In genomic region chr14:64762044-64763034, GRCh38 we compare ENCODE assay signal across 9 cellular contexts. TPM values are rescaled to one million over a fixed set of nuclear protein-coding genes. Genes with fewer than 3 reads are reported as not detected.
DNase-seq lines count a peak whose midpoint lies in the region; ATAC-seq, FAIRE-seq and TF ChIP-seq lines count a peak whose summit lies in the region.
"Had no signal": no experiment of that assay in that cellular context is flagged by ENCODE, and none has a peak within 500 bp of the region (broad histone marks: within the 10 kb centered on the region; RNA-seq: fewer than 3 reads in every experiment).

No MANE protein-coding gene starts in this region.

- H3K4me3 ChIP-seq in colonic mucosa (no peak overlapping the region), liver (ENCODE audit: low read depth in 1 of 3, low read length in 3 of 3) (no peak overlapping the region)

- no peaks in the 10 kb centered on the region for H3K9me3 Mint-ChIP-seq in stimulated activated naive B cell treated with anti-CD40 and anti-IgM and Interleukin-4, amounts not matched to agents 10 μg/mL and 1 μg/mL and 100 μg/mL, for 72 hours

- H3K27me3 Mint-ChIP-seq in T-helper 17 cell, result peaks cover 10% of the 10 kb centered on the region
- peaks cover 42 to 50% of the 10 kb centered on the region in 2 donors for H3K27me3 Mint-ChIP-seq in stimulated activated naive B cell treated with anti-CD40 and anti-IgM and Interleukin-4, amounts not matched to agents 10 μg/mL and 1 μg/mL and 100 μg/mL, for 72 hours

- ATAC-seq in T-helper 17 cell, result peak; percentile 51
- ATAC-seq in stimulated activated naive B cell treated with anti-CD40 and anti-IgM and Interleukin-4, amounts not matched to agents 10 μg/mL and 1 μg/mL and 100 μg/mL, for 72 hours (replicated peaks), result no peak
- ATAC-seq in HG02970 (IDR thresholded peaks at IDR 0.05; ENCODE audit: low FRiP score, unreplicated experiment), result no peak

- peaks cover 22% of the 10 kb centered on the region for H3K4me1 ChIP-seq in colonic mucosa
- peaks cover 0 to 9% (median 3%) of the 10 kb centered on the region in 4 donors for H3K4me1 ChIP-seq in liver (ENCODE audit: control insufficient read depth in 4 of 4, insufficient read depth in 4 of 4, low read length in 3 of 4)

- H3K27ac Mint-ChIP-seq in T-helper 17 cell, result peak overlapping the region; percentile 99
- H3K27ac Mint-ChIP-seq in stimulated activated naive B cell treated with anti-CD40 and anti-IgM and Interleukin-4, amounts not matched to agents 10 μg/mL and 1 μg/mL and 100 μg/mL, for 72 hours, result no peak overlapping the region

- no peaks in the 10 kb centered on the region for H3K36me3 ChIP-seq in colonic mucosa
- H3K36me3 ChIP-seq in liver (ENCODE audit: control insufficient read depth in 4 of 4, insufficient read depth in 3 of 4, low read depth in 1 of 4, low read length in 3 of 4), result no peaks in the 10 kb centered on the region

- H3K9me3 ChIP-seq in T-helper 17 cell (ENCODE audit: control insufficient read depth, low read length, poor library complexity, severe bottlenecking) (no peaks in the 10 kb centered on the region), colonic mucosa (no peaks in the 10 kb centered on the region), liver (ENCODE audit: control insufficient read depth in 4 of 4, low read length in 3 of 4) (no peaks in the 10 kb centered on the region)

- intact Hi-C loops in colonic mucosa (cut with DNase I), result loop anchor here (2.0 kb wide), 1 partner anchor 90 kb away; no protein-coding TSS in a partner anchor

- H3K27ac ChIP-seq in colonic mucosa, result peak overlapping the region; percentile 37
- peak overlapping the region in 1 of 2 donors; percentile 16 for H3K27ac ChIP-seq in liver (ENCODE audit: low read depth in 1 of 2, low read length in 2 of 2)
- H3K27ac ChIP-seq: HL-60 had no signal

- no peak for TF ChIP-seq CTCF in D721Med (IDR thresholded peaks at IDR 0.05; ENCODE audit: insufficient read depth, missing control alignments)
- TF ChIP-seq CTCF in colonic mucosa (IDR thresholded peaks at IDR 0.05), result no peak
- TF ChIP-seq CTCF in liver (IDR thresholded peaks at IDR 0.05; ENCODE audit: low read depth, low read length, missing input control), result no peak

- no peak for TF ChIP-seq RAD21 in liver (IDR thresholded peaks at IDR 0.05)

- peaks cover 77% of the 10 kb centered on the region for H3K4me1 Mint-ChIP-seq in T-helper 17 cell
- peaks cover 27 to 31% of the 10 kb centered on the region in 2 donors for H3K4me1 Mint-ChIP-seq in stimulated activated naive B cell treated with anti-CD40 and anti-IgM and Interleukin-4, amounts not matched to agents 10 μg/mL and 1 μg/mL and 100 μg/mL, for 72 hours

- no peak for FAIRE-seq in D721Med (lab: Jason Lieb, UNC)

- H3K9ac ChIP-seq in colonic mucosa (ENCODE audit: low read depth in 2 of 2, low read length in 2 of 2), result peak overlapping the region in 1 of 2 donors; percentile 54
- no peak overlapping the region for H3K9ac ChIP-seq in liver (ENCODE audit: low read depth in 1 of 2, low read length in 2 of 2)

- WGBS in liver, result 39% methylated on average over 19 of the region's 19 CpGs

- DNase-seq in D721Med (ENCODE audit: insufficient read length, low spot score) (peak; percentile 41), NCI-H1417 treated with DMSO at 0.1 percent for 48 hours (lab: John Stamatoyannopoulos, UW) (peak; percentile 59), T-helper 17 cell (peak; percentile 25 to 54 (median 44)), colonic mucosa (peak; percentile 89)
- DNase-seq in stimulated activated CD8-positive, alpha-beta memory T cell treated with anti-CD3 and anti-CD28 coated beads, Interleukin-4, amount 100 ng/mL, for 48 hours, result peak; percentile 63
- no peak for DNase-seq in stimulated activated naive B cell treated with anti-CD40 and anti-IgM and Interleukin-4, amounts not matched to agents 10 μg/mL and 1 μg/mL and 100 μg/mL, for 72 hours

- H3K36me3 Mint-ChIP-seq in T-helper 17 cell (ENCODE audit: low read depth), result no peaks in the 10 kb centered on the region
- H3K36me3 Mint-ChIP-seq in stimulated activated naive B cell treated with anti-CD40 and anti-IgM and Interleukin-4, amounts not matched to agents 10 μg/mL and 1 μg/mL and 100 μg/mL, for 72 hours, result no peaks in the 10 kb centered on the region

- H3K27me3 ChIP-seq in colonic mucosa (no peaks in the 10 kb centered on the region), liver (ENCODE audit: control insufficient read depth in 4 of 4, insufficient read depth in 4 of 4, low read length in 3 of 4) (no peaks in the 10 kb centered on the region)

- H3K4me3 Mint-ChIP-seq in T-helper 17 cell, result peak overlapping the region; percentile 79
- H3K4me3 Mint-ChIP-seq in stimulated activated naive B cell treated with anti-CD40 and anti-IgM and Interleukin-4, amounts not matched to agents 10 μg/mL and 1 μg/mL and 100 μg/mL, for 72 hours, result no peak overlapping the region

TF ChIP-seq in liver, 16 proteins besides CTCF, POLR2A, EP300 and RAD21:
- no peak for TF ChIP-seq RXRA (IDR thresholded peaks at IDR 0.05)
- TF ChIP-seq MAX (IDR thresholded peaks at IDR 0.05), result no peak
- TF ChIP-seq SP1 (IDR thresholded peaks at IDR 0.05), result peak; percentile 14
- peak; percentile 72 for TF ChIP-seq NR2F2 (IDR thresholded peaks at IDR 0.05)

RNA-seq across cellular contexts. Expression of gene PLEKHG3, which starts 58.1 kb away (rescaled TPM):
- total RNA-seq in T-helper 17 cell (10 to 100 TPM; 61.4 to 65.5 TPM), colonic mucosa (100 to 1,000 TPM in 1 of 2 donors, 10 to 100 TPM in 1; 78.8 to 106 TPM), liver (10 to 100 TPM; 14.5 to 14.7 TPM)
- 10 to 100 TPM in 1 of 2 donors, 1 to 10 TPM in 1; 8.4 to 21.3 TPM for polyA plus RNA-seq in liver
